In the genomic region with DNA sequence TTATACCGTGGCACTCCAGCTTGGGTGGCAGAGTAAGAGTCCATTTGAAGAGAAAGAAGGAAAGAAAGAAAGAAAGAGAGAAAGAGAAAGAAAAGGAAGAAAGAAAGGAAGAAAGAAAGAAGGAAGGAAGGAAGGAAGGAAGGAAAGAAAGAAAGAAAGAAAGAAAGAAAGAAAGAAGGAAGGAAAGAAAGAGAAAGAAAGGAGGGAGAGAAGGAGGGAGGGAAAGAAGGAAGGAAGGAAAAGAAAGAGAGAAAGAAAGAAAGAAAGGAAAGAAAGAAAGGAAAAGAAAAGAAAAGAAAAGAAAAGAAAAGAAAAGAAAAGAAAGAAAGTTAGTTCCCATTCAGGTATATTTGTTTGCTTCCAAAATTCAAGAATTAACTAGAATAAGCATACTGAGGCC, we compare ENCODE assay signal across 6 cellular contexts. TPM values are rescaled to one million over a fixed set of nuclear protein-coding genes. Genes with fewer than 3 reads are reported as not detected.
"Had no signal": no experiment of that assay in that cellular context is flagged by ENCODE, and none has a peak within 500 bp of the region (broad histone marks: within the 10 kb centered on the region; RNA-seq: fewer than 3 reads in every experiment).

No MANE protein-coding gene starts in this region.

RNA-seq across cellular contexts. Expression of a gene that starts 24.5 kb away (rescaled TPM):
- total RNA-seq: subcutaneous adipose tissue, thoracic aorta, thyroid gland, tibial nerve, ureter, vagina had no signal
